1 cellular context compared by ENCODE assay signal in the genomic region with DNA sequence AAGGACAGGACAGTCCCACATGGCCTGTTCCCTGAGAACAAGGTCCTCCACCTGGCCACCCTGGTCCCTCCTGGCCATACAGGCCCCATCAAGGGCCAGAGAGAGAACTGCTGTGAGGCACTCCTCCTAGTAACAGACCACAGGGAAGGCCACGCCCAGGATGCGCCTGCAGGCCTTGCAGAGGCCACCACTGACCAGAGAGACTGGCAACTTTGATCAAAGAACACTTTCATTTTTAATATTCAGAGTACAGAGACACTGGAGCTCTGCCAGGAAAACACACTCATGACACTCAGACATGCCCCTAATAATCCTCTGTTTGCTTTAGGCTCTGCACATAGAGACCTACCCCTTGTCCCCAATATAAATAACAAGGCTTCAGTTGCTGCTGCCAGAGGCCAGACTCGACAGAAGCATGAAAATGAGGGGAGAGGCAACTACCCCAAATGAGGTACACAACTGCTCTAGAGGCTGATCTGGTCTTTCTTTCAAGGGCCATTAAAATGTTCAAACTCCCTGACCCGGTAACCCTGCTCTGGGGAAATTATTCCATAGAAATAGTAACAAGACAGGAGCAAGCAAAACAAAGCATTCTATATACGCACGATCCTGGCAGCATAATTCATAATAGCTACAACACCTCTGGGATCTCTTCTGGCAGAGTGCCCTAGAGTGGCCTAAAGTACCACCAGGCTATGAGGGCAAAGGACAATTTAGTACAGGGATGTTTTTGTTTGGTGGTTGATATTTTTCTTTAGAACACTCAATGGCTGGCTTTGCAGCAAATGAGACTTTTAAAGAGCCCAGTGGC.
TF ChIP-seq lines count a peak whose summit lies in the region.

No MANE protein-coding gene starts in this region.

TF ChIP-seq in HepG2, 621 proteins besides CTCF, POLR2A, EP300 and RAD21 (continued from another document):
- TF ChIP-seq, protein P1, sequence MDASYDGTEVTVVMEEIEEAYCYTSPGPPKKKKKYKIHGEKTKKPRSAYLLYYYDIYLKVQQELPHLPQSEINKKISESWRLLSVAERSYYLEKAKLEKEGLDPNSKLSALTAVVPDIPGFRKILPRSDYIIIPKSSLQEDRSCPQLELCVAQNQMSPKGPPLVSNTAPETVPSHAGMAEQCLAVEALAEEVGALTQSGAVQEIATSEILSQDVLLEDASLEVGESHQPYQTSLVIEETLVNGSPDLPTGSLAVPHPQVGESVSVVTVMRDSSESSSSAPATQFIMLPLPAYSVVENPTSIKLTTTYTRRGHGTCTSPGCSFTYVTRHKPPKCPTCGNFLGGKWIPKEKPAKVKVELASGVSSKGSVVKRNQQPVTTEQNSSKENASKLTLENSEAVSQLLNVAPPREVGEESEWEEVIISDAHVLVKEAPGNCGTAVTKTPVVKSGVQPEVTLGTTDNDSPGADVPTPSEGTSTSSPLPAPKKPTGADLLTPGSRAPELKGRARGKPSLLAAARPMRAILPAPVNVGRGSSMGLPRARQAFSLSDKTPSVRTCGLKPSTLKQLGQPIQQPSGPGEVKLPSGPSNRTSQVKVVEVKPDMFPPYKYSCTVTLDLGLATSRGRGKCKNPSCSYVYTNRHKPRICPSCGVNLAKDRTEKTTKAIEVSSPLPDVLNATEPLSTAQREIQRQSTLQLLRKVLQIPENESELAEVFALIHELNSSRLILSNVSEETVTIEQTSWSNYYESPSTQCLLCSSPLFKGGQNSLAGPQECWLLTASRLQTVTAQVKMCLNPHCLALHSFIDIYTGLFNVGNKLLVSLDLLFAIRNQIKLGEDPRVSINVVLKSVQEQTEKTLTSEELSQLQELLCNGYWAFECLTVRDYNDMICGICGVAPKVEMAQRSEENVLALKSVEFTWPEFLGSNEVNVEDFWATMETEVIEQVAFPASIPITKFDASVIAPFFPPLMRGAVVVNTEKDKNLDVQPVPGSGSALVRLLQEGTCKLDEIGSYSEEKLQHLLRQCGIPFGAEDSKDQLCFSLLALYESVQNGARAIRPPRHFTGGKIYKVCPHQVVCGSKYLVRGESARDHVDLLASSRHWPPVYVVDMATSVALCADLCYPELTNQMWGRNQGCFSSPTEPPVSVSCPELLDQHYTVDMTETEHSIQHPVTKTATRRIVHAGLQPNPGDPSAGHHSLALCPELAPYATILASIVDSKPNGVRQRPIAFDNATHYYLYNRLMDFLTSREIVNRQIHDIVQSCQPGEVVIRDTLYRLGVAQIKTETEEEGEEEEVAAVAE (CRISPR knock-in tag; IDR thresholded peaks at IDR 0.05; ENCODE audit: borderline replicate concordance), result no peak
TF ChIP-seq in HepG2: peak in this region for 32.
